ENCODE assay signal across 8 cellular contexts in the genomic region with DNA sequence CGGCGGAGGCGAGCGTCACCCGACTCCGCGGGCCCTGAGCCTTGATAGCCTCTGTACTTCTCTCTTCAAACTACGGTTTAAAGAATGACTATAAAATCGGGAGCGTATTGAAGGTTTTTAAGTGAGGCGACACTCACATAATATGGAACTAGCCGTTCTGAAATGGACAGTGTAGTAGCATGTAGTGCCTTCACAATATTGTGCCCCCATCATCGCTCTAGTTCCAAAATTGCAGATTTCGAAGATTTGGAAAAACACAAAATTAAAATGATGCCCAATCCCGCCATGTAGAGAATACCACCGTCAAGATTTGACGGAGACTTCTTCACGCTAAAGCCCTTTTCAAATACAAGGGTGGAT. TPM values are rescaled to one million over a fixed set of nuclear protein-coding genes. Genes with fewer than 3 reads are reported as not detected.
DNase-seq lines count a peak whose midpoint lies in the region; ATAC-seq and TF ChIP-seq lines count a peak whose summit lies in the region.

No MANE protein-coding gene starts in this region.

- intact Hi-C loops in left ventricle myocardium inferior (cut with micrococcal nuclease) = no loop called here
- intact Hi-C loops in cardiac septum (cut with DNase I) = no loop called here

- H3K9me3 ChIP-seq in left ventricle myocardium inferior (replicated peaks) (no peaks in the 10 kb centered on the region), lung (ENCODE audit: control insufficient read depth in 2 of 2, insufficient read depth in 1 of 2, low read length in 1 of 2) (peaks cover 0 to 2% of the 10 kb centered on the region in 2 donors)

- H3K27ac ChIP-seq in left ventricle myocardium inferior (replicated peaks) = peak overlapping the region; percentile 92
- H3K27ac ChIP-seq in lung (ENCODE audit: low read depth in 1 of 2, low read length in 1 of 2) = peak overlapping the region; percentile 46 to 94
- peak overlapping the region; percentile 16 for H3K27ac ChIP-seq in urinary bladder (ENCODE audit: low read depth)

- DNase-seq in left ventricle myocardium inferior (no peak), cardiac septum (ENCODE audit: low spot score) (no peak), astrocyte of the spinal cord (ENCODE audit: low read depth, low spot score) (no peak), lung (ENCODE audit: low spot score) (no peak), NAMALWA (ENCODE audit: low spot score) (no peak)

- in situ Hi-C loops in astrocyte of the spinal cord (cut with HindIII; ENCODE audit: low sequenced_read_pairs) = no loop called here

- ATAC-seq in lung (ENCODE audit: insufficient read depth, low FRiP score) (no peak), HG03520 (IDR thresholded peaks at IDR 0.05; ENCODE audit: unreplicated experiment) (no peak), GM21786 (IDR thresholded peaks at IDR 0.05; ENCODE audit: unreplicated experiment) (no peak)

- TF ChIP-seq CTCF in left ventricle myocardium inferior (IDR thresholded peaks at IDR 0.05; ENCODE audit: borderline replicate concordance) (peak; percentile 19), astrocyte of the spinal cord (IDR thresholded peaks at IDR 0.05; ENCODE audit: low read depth, low read length) (no peak), lung (IDR thresholded peaks at IDR 0.05; ENCODE audit: control extremely low read depth, extremely low read depth) (no peak)

- WGBS in lung, 2 donors = 24 to 25% methylated on average over 18 of the region's 18 CpGs
- WGBS in urinary bladder = 18% methylated on average over 18 of the region's 18 CpGs

- H3K27me3 ChIP-seq in left ventricle myocardium inferior (ENCODE audit: low read depth) = no peaks in the 10 kb centered on the region
- no peaks in the 10 kb centered on the region for H3K27me3 ChIP-seq in lung (ENCODE audit: control insufficient read depth, insufficient read depth)

- H3K4me3 ChIP-seq in left ventricle myocardium inferior (peak overlapping the region; percentile 87), astrocyte of the spinal cord (ENCODE audit: low read depth, low read length) (peak overlapping the region; percentile 76), lung (no peak overlapping the region), urinary bladder (ENCODE audit: low read depth, low read length) (peak overlapping the region; percentile 60)

- H3K36me3 ChIP-seq in left ventricle myocardium inferior (peaks cover 24% of the 10 kb centered on the region), lung (ENCODE audit: control insufficient read depth in 2 of 2, insufficient read depth in 2 of 2, low read length in 2 of 2) (peaks cover 0 to 10% of the 10 kb centered on the region in 2 donors), urinary bladder (ENCODE audit: insufficient read depth) (peaks cover 3% of the 10 kb centered on the region)

- H3K4me1 ChIP-seq in left ventricle myocardium inferior (peaks cover 34% of the 10 kb centered on the region), lung (ENCODE audit: control insufficient read depth in 2 of 2, insufficient read depth in 2 of 2, low read length in 2 of 2) (peaks cover 5 to 7% of the 10 kb centered on the region in 2 donors), urinary bladder (ENCODE audit: insufficient read depth) (no peaks in the 10 kb centered on the region)

RNA-seq across cellular contexts. Expression of a gene that starts 0.3 kb away (rescaled TPM):
- total RNA-seq in left ventricle myocardium inferior = 11.1 TPM
- total RNA-seq in cardiac septum = 12.0 TPM
- total RNA-seq in lung = 10 to 100 TPM; 16.7 to 20.6 TPM
- 1 to 10 TPM; 9.2 to 9.4 TPM for polyA plus RNA-seq in lung
- 17.4 TPM for total RNA-seq in urinary bladder
- polyA plus RNA-seq in urinary bladder = 14.3 TPM

Comparison
In these comparisons a context has a peak if more than half of its experiments do, and no peak if none do; other contexts are left out.
1. H3K27ac ChIP-seq: peak in every context shown above with its lines; median percentile 92 in left ventricle myocardium inferior; 70 in lung; 16 in urinary bladder.